Comparison of ENCODE assay signal across 9 cellular contexts in the genomic region with DNA sequence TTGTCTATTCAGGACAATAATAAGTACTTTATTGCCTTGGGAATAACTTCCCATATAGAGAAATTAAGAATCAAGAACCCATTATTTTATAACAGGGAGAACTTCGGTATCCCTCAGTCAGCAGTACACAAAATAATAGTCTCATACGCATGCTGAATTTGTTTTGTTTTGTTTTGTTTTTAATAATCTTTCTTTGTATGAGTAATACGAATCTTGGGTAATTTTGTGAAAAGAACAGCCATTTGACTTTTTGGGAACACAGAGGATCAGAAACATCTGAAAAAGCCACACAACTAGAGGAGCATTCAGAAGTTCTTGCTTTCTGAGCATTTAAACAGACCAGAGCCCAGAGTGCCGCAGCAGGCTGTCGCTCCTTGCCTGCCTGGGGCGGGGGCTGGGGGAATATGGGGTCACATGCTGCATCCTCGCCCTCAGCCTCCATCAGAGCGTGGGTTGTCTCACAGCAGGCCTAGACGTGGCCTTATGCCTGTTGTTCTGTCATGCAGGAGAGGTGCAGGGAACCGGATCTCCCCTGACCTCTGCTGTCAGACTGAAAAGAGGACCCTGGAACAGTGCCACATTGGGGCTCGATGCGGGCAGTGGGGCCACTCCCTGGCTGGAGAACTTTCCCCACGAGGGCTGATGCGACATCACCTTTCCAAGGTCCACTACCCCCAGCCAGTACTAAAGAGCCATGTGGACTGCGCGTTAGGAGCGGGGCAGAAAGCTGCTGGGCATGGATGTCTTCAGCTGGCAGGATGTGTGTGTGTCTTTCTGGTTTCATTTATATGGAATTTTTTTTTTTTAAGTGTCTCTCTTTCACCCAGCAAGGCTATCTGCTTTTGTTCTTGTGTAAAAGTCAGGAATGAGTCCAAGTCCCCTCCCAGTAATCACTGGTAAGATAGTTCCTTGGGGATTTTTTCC.
DNase-seq lines count a peak whose midpoint lies in the region; ATAC-seq and TF ChIP-seq lines count a peak whose summit lies in the region.
"Had no signal": no experiment of that assay in that cellular context is flagged by ENCODE, and none has a peak within 500 bp of the region (broad histone marks: within the 10 kb centered on the region; RNA-seq: fewer than 3 reads in every experiment).

No MANE protein-coding gene starts in this region.

- H3K27me3 Mint-ChIP-seq in stimulated activated memory B cell treated with anti-CD40 and anti-IgM and Interleukin-4, amounts not matched to agents 10 μg/mL and 1 μg/mL and 100 μg/mL, for 72 hours, result no peaks in the 10 kb centered on the region
- H3K27me3 Mint-ChIP-seq: naive B cell had no signal

- CTCF ChIA-PET in HEK293T (lab: Yijun Ruan, JAX), result interaction anchor here (0.5 kb wide), 1 partner anchor 929 kb away, joined by 3 read pairs; no protein-coding TSS in a partner anchor

- H3K36me3 Mint-ChIP-seq in stimulated activated memory B cell treated with anti-CD40 and anti-IgM and Interleukin-4, amounts not matched to agents 10 μg/mL and 1 μg/mL and 100 μg/mL, for 72 hours, result peaks cover 25% of the 10 kb centered on the region

- H3K9me3 Mint-ChIP-seq in stimulated activated memory B cell treated with anti-CD40 and anti-IgM and Interleukin-4, amounts not matched to agents 10 μg/mL and 1 μg/mL and 100 μg/mL, for 72 hours, result no peaks in the 10 kb centered on the region
- H3K9me3 Mint-ChIP-seq: naive B cell had no signal

- H3K27ac Mint-ChIP-seq in stimulated activated memory B cell treated with anti-CD40 and anti-IgM and Interleukin-4, amounts not matched to agents 10 μg/mL and 1 μg/mL and 100 μg/mL, for 72 hours, result peak overlapping the region; percentile 85

- peak; percentile 72 for ATAC-seq in stimulated activated memory B cell treated with anti-CD40 and anti-IgM and Interleukin-4, amounts not matched to agents 10 μg/mL and 1 μg/mL and 100 μg/mL, for 72 hours
- ATAC-seq in HG02970 (IDR thresholded peaks at IDR 0.05; ENCODE audit: low FRiP score, unreplicated experiment), result no peak

- no peak overlapping the region for H3K4me3 Mint-ChIP-seq in stimulated activated memory B cell treated with anti-CD40 and anti-IgM and Interleukin-4, amounts not matched to agents 10 μg/mL and 1 μg/mL and 100 μg/mL, for 72 hours
- H3K4me3 Mint-ChIP-seq: naive B cell had no signal

- DNase-seq in NCI-H1092 treated with DMSO at 0.1 percent for 48 hours (lab: John Stamatoyannopoulos, UW), result peak; percentile 27
- no peak for DNase-seq in NCI-H1092 (lab: John Stamatoyannopoulos, UW)
- DNase-seq in NCI-H1694 (lab: John Stamatoyannopoulos, UW), result peak; percentile 25
- DNase-seq in fibroblast of peridontal ligament (ENCODE audit: extremely low read depth), result peak; percentile 77
- no peak for DNase-seq in GDM1 (lab: John Stamatoyannopoulos, UW)
- DNase-seq in HEK293T (ENCODE audit: extremely low spot score), result no peak
- DNase-seq: naive B cell had no signal

- POLR2A ChIA-PET in HEK293T (lab: Yijun Ruan, JAX), result no interaction called here

- H3K4me1 Mint-ChIP-seq in stimulated activated memory B cell treated with anti-CD40 and anti-IgM and Interleukin-4, amounts not matched to agents 10 μg/mL and 1 μg/mL and 100 μg/mL, for 72 hours, result peaks cover 13% of the 10 kb centered on the region

TF ChIP-seq in HEK293T, 16 proteins besides CTCF, POLR2A, EP300 and RAD21:
- no peak for TF ChIP-seq SP1 (IDR thresholded peaks at IDR 0.05)
- no peak for TF ChIP-seq ELF4 (IDR thresholded peaks at IDR 0.05)
- no peak for TF ChIP-seq FOXK2 (IDR thresholded peaks at IDR 0.05)
- no peak for TF ChIP-seq LEF1 (IDR thresholded peaks at IDR 0.05; ENCODE audit: borderline replicate concordance)

Comparison
In these comparisons a context has a peak if more than half of its experiments do, and no peak if none do; other contexts are left out.
1. DNase-seq: peak in NCI-H1092 treated with DMSO at 0.1 percent for 48 hours (single experiment), NCI-H1694 (single experiment) and fibroblast of peridontal ligament (single experiment); none in NCI-H1092 (single experiment), GDM1 (single experiment) and HEK293T (single experiment).